In genomic region chr11:9691865-9692264, GRCh38 we compare ENCODE assay signal across 11 cellular contexts. TPM values are rescaled to one million over a fixed set of nuclear protein-coding genes. Genes with fewer than 3 reads are reported as not detected.
DNase-seq lines count a peak whose midpoint lies in the region; ATAC-seq, FAIRE-seq and TF ChIP-seq lines count a peak whose summit lies in the region.
"Had no signal": no experiment of that assay in that cellular context is flagged by ENCODE, and none has a peak within 500 bp of the region (broad histone marks: within the 10 kb centered on the region; RNA-seq: fewer than 3 reads in every experiment).

No MANE protein-coding gene starts in this region.

- H4K91ac ChIP-seq in IMR-90 (ENCODE audit: insufficient read depth, low read depth, low read length) = no peak overlapping the region

- no peaks in the 10 kb centered on the region for H3K27me3 ChIP-seq in IMR-90 (ENCODE audit: control insufficient read depth, insufficient read depth, low read length)
- H3K27me3 ChIP-seq in layer of hippocampus (ENCODE audit: control insufficient read depth, insufficient read depth, low read length) = no peaks in the 10 kb centered on the region
- no peaks in the 10 kb centered on the region for H3K27me3 ChIP-seq in MM.1S (replicated peaks; ENCODE audit: insufficient read depth, low read length)

- H3K36me3 ChIP-seq in IMR-90 (ENCODE audit: control insufficient read depth, insufficient read depth, low read length) (peaks cover 9% of the 10 kb centered on the region), MM.1S (replicated peaks; ENCODE audit: insufficient read depth, low read length) (no peaks in the 10 kb centered on the region)

- BruUV-seq in IMR-90 (replicated peaks; lab: Mats Ljungman, UMichigan) = no TSS peak

- H3K9me2 ChIP-seq in MM.1S (replicated peaks; ENCODE audit: insufficient read depth, low read length) = no peaks in the 10 kb centered on the region

- H3K4me1 ChIP-seq in A549 (peaks cover 34% of the 10 kb centered on the region), IMR-90 (ENCODE audit: control insufficient read depth, insufficient read depth, low read length) (peaks cover 11% of the 10 kb centered on the region), MM.1S (ENCODE audit: low read length) (no peaks in the 10 kb centered on the region)

- CTCF ChIA-PET in A549 (lab: Yijun Ruan, JAX) (interaction anchor here (1.1 to 3.1 kb wide), 3 partner anchors 9 to 63 kb away, joined by 3 to 10 read pairs (median 5); no protein-coding TSS in a partner anchor), IMR-90 (lab: Yijun Ruan, JAX) (no interaction called here)

- H3K4me2 ChIP-seq in A549 = peak overlapping the region; percentile 24; the same call in 1 of the 3 replicates
- H3K4me2 ChIP-seq in IMR-90 (ENCODE audit: low read depth, low read length) = no peak overlapping the region
- no peak overlapping the region for H3K4me2 ChIP-seq in MM.1S (ENCODE audit: low read depth, low read length)
- H3K4me2 ChIP-seq: PC-9 had no signal

- dilution Hi-C loops in IMR-90 (cut with HindIII; ENCODE audit: low sequenced_read_pairs, unreplicated experiment) = no loop called here

- H3K9ac ChIP-seq in IMR-90 (ENCODE audit: low read depth, low read length) = no peak overlapping the region
- no peak overlapping the region for H3K9ac ChIP-seq in MM.1S (ENCODE audit: low read length)

- no peak overlapping the region for H3K4ac ChIP-seq in IMR-90 (ENCODE audit: low read depth, low read length)

- H3K14ac ChIP-seq in IMR-90 (replicated peaks; ENCODE audit: low read depth, low read length) = no peak overlapping the region

- H4K8ac ChIP-seq in IMR-90 (ENCODE audit: low read depth in 2 of 2, low read length in 2 of 2) = no peak overlapping the region

- H3K79me2 ChIP-seq in MM.1S (ENCODE audit: low read length) = no peaks in the 10 kb centered on the region

- H2AK5ac ChIP-seq in IMR-90 (ENCODE audit: low read depth, low read length) = no peak overlapping the region

- in situ Hi-C loops in IMR-90 (cut with MboI; ENCODE audit: low sequenced_read_pairs) = no loop called here

- ATAC-seq in A549 = 0 out of 6 replicates have a peak, but pooled peaks of 1 of the 2 experiments have one; percentile 27
- ATAC-seq in IMR-90 (ENCODE audit: low read depth) = no peak

- DNase-seq in A549 (ENCODE audit: low read depth in 1 of 2, low spot score in 1 of 2) (no peak), IMR-90 (peak; percentile 71), NCI-H446 (lab: John Stamatoyannopoulos, UW) (no peak), MM.1S (no peak), iPS-NIHi7 (ENCODE audit: extremely low spot score) (no peak)
- DNase-seq in activated T-cell treated with anti-CD3 and anti-CD28 coated beads, Interleukin-2, amount 50 U/mL, for 48 hours = no peak
- DNase-seq: activated CD8-positive, alpha-beta memory T cell treated with anti-CD3 and anti-CD28 coated beads, Interleukin-2, amount 50 U/mL, for 48 hours; CD4-positive, alpha-beta T cell; PC-9 had no signal

- POLR2A ChIA-PET in A549 (lab: Yijun Ruan, JAX) (no interaction called here), IMR-90 (lab: Charles Lee; ENCODE audit: unreplicated experiment) (no interaction called here)

- TF ChIP-seq CTCF in A549 (IDR thresholded peaks at IDR 0.05) (no peak), IMR-90 (conservative IDR thresholded peaks at IDR 0.05; ENCODE audit: low read depth, low read length) (no peak), VCaP (conservative IDR thresholded peaks at IDR 0.05) (no peak), MM.1S (IDR thresholded peaks at IDR 0.05; ENCODE audit: low read length) (no peak)

- H3K9me3 ChIP-seq in A549 (no peaks in the 10 kb centered on the region), IMR-90 (ENCODE audit: control insufficient read depth, insufficient read depth, low read length) (no peaks in the 10 kb centered on the region), MM.1S (replicated peaks; ENCODE audit: insufficient read depth, low read length) (no peaks in the 10 kb centered on the region)

- H2BK15ac ChIP-seq in IMR-90 (ENCODE audit: low read depth, low read length) = no peak overlapping the region

- FAIRE-seq in A549 (lab: Jason Lieb, UNC) = no peak

- no peak overlapping the region for H2BK20ac ChIP-seq in IMR-90 (ENCODE audit: low read depth, low read length)

- H2BK5ac ChIP-seq in IMR-90 (ENCODE audit: low read depth, low read length, poor library complexity, severe bottlenecking) = no peak overlapping the region

- H4K5ac ChIP-seq in IMR-90 (ENCODE audit: low read depth, low read length) = no peak overlapping the region

- no peaks in the 10 kb centered on the region for H3F3A ChIP-seq in MM.1S (ENCODE audit: insufficient read depth, low read length)

- peaks cover 35 to 66% of the 10 kb centered on the region in 2 experiments for H3K79me1 ChIP-seq in IMR-90 (ENCODE audit: low read depth in 1 of 2, low read length in 2 of 2)

- H4K20me1 ChIP-seq in IMR-90 (ENCODE audit: insufficient read depth, low read length) (peaks cover 38% of the 10 kb centered on the region; the same call in 1 of the 2 replicates), MM.1S (ENCODE audit: insufficient read depth, low read length) (no peaks in the 10 kb centered on the region)

- H2BK120ac ChIP-seq in IMR-90 (ENCODE audit: low read depth, low read length) = no peak overlapping the region

- TF ChIP-seq RAD21 in A549 (conservative IDR thresholded peaks at IDR 0.05 in 1 of 2, IDR thresholded peaks at IDR 0.05 in 1 of 2) = no peak
- TF ChIP-seq RAD21 in IMR-90 (IDR thresholded peaks at IDR 0.05; ENCODE audit: low read length) = no peak

- no peak overlapping the region for H3K56ac ChIP-seq in IMR-90 (ENCODE audit: extremely low read depth, insufficient read depth, low read length)

- H3K27ac ChIP-seq in A549 = no peak overlapping the region
- H3K27ac ChIP-seq in IMR-90 (ENCODE audit: insufficient read depth, low read length) = no peak overlapping the region
- H3K27ac ChIP-seq in VCaP = peak overlapping the region; percentile 66; the same call in 1 of the 2 replicates
- peak overlapping the region; percentile 23 for H3K27ac ChIP-seq in layer of hippocampus (ENCODE audit: low read depth, low read length)
- H3K27ac ChIP-seq in MM.1S (ENCODE audit: low read length) = no peak overlapping the region
- H3K27ac ChIP-seq: PC-9 had no signal

- no peak overlapping the region for H3K23ac ChIP-seq in IMR-90 (ENCODE audit: low read depth, low read length)

- intact Hi-C loops in IMR-90 (cut with micrococcal nuclease) = no loop called here

- peaks cover 24% of the 10 kb centered on the region for H3K9me1 ChIP-seq in IMR-90 (ENCODE audit: insufficient read depth, low read length)

- no peak overlapping the region for H3K4me3 ChIP-seq in A549
- no peak overlapping the region for H3K4me3 ChIP-seq in IMR-90 (ENCODE audit: insufficient read depth, low read depth, low read length)
- H3K4me3 ChIP-seq in MM.1S (ENCODE audit: low read length) = no peak overlapping the region
- H3K4me3 ChIP-seq: PC-9 had no signal

- no peak overlapping the region for H3K18ac ChIP-seq in IMR-90 (ENCODE audit: low read depth, low read length)

- no peak for TF ChIP-seq EP300 in A549 (IDR thresholded peaks at IDR 0.05)

- TF ChIP-seq POLR2A in A549 (IDR thresholded peaks at IDR 0.05; ENCODE audit: low read length) (no peak), IMR-90 (IDR thresholded peaks at IDR 0.05; ENCODE audit: low read depth, low read length) (no peak)

- H2AFZ ChIP-seq in IMR-90 (replicated peaks; ENCODE audit: low read length, poor library complexity) (no peak overlapping the region), MM.1S (ENCODE audit: low read length) (no peak overlapping the region)
- H2AFZ ChIP-seq: PC-9 had no signal

- no peak overlapping the region for H2AK9ac ChIP-seq in IMR-90 (replicated peaks; ENCODE audit: low read depth, low read length, poor library complexity)

TF ChIP-seq in A549, 52 proteins besides CTCF, POLR2A, EP300 and RAD21:
- TF ChIP-seq MAX (IDR thresholded peaks at IDR 0.05) (no peak), HEYL (CRISPR knock-in tag; IDR thresholded peaks at IDR 0.05) (no peak), HDAC2 (IDR thresholded peaks at IDR 0.05) (no peak)

TF ChIP-seq in IMR-90, 13 proteins besides CTCF, POLR2A, EP300 and RAD21:
- TF ChIP-seq RCOR1 (IDR thresholded peaks at IDR 0.05; ENCODE audit: insufficient replicate concordance, low read length) (no peak), MAFK (IDR thresholded peaks at IDR 0.05; ENCODE audit: low read depth, low read length) (no peak), CHD1 (IDR thresholded peaks at IDR 0.05; ENCODE audit: low read depth, low read length) (no peak), NFE2L2 (IDR thresholded peaks at IDR 0.05; ENCODE audit: low read depth, low read length) (no peak), RFX5 (IDR thresholded peaks at IDR 0.05; ENCODE audit: low read depth, low read length) (no peak), MXI1 (IDR thresholded peaks at IDR 0.05; ENCODE audit: borderline replicate concordance, low read depth, low read length) (no peak)

RNA-seq across cellular contexts. Expression of gene SWAP70, which starts 28.0 kb away (rescaled TPM):
- polyA plus RNA-seq in A549 (2011; rRNA removed) (21.8 and 24.5 TPM in 2 replicates), A549 (2017; fragmentation: RNase III; extraction: RNeasy Plus Mini Kit Qiagen cat#74134 plus additional on column Dnase treatment) (23.6 to 25.5 TPM (median 25.2 TPM) in 3 replicates), IMR-90 (2012; rRNA removed) (12.6 and 15.5 TPM in 2 replicates)
- 10.1 and 10.5 TPM in 2 replicates for polyA plus RNA-seq in A549 (2012; cell fraction: cytosol; rRNA removed)
- 4.0 and 7.3 TPM in 2 replicates for polyA plus RNA-seq in A549 (2012; cell fraction: nucleus; rRNA removed)
- 9.5 and 11.4 TPM in 2 replicates for polyA minus RNA-seq in A549 (2011; rRNA and poly(A)+ RNA removed)
- 19.9 and 28.9 TPM in 2 replicates for total RNA-seq in IMR-90 (2012; rRNA removed)
- polyA plus RNA-seq in IMR-90 (2012; cell fraction: cytosol; rRNA removed) = 4.8 and 7.0 TPM in 2 replicates
- polyA plus RNA-seq in IMR-90 (2012; cell fraction: nucleus; rRNA removed; ENCODE audit: low replicate concordance) = 2.0 and 11.4 TPM in 2 replicates

Comparison
In these comparisons a context has a peak if more than half of its experiments do, and no peak if none do; other contexts are left out.
1. H3K27ac ChIP-seq: peak in VCaP (single experiment) and layer of hippocampus (single experiment); none in A549 (0 of 2), IMR-90 (single experiment) and MM.1S (single experiment).